Comparison of ENCODE assay signal across 8 cellular contexts in the genomic region with DNA sequence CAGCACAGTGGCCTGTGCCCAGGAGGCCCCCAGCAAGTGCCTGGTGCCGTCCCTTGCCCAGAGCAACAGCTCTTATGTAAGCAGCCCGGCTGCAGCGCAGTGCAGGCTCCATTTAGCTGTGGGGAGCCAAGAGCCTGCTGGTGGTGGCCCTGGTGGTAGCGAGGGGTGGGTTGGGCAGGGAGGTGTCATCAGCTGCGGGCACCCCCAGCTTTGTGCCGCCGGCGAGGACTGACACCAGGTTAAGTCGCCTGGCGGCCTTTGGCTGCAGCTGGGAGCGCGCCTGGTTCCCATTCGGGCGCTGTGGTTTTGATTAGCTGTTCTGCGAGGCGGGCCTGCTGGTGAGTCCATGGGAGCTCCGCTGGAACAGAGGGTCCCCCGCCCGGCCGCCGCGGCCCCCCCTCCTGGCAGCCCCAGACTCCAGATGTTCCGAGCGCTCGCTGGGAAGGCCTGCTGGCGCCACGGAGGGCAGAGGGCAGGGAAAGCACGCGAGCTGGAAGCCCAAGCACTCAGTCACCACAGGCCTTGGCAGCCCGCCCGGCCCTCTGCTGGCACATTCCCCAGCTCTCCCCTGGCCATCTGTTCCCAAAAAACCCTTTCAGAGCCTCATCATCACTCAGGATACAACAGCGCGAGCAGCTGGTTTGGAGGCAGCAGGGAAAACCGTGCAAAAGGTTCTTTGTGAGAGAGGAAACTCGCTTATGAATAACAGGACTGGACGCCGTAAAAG. TPM values are rescaled to one million over a fixed set of nuclear protein-coding genes. Genes with fewer than 3 reads are reported as not detected.
DNase-seq lines count a peak whose midpoint lies in the region; ATAC-seq and TF ChIP-seq lines count a peak whose summit lies in the region.

No MANE protein-coding gene starts in this region.

- H3K36me3 ChIP-seq in MG63: peaks cover 81% of the 10 kb centered on the region

- ATAC-seq in GM18858 (IDR thresholded peaks at IDR 0.05; ENCODE audit: unreplicated experiment): no peak
- ATAC-seq in activated T-cell treated with anti-CD3 and anti-CD28 coated beads, Interleukin-2, amount 50 U/mL, for 4 hours: no peak

- H3K27me3 ChIP-seq in MG63: no peaks in the 10 kb centered on the region

- H3K36me3 Mint-ChIP-seq in neural crest cell (ENCODE audit: low read depth): no peaks in the 10 kb centered on the region
- H3K36me3 Mint-ChIP-seq in activated T-cell treated with anti-CD3 and anti-CD28 coated beads, Interleukin-2, amount 50 U/mL, for 4 hours (ENCODE audit: insufficient read depth): no peaks in the 10 kb centered on the region

- peaks cover 47% of the 10 kb centered on the region for H3K4me1 Mint-ChIP-seq in neural crest cell
- peaks cover 2% of the 10 kb centered on the region for H3K4me1 Mint-ChIP-seq in activated T-cell treated with anti-CD3 and anti-CD28 coated beads, Interleukin-2, amount 50 U/mL, for 4 hours (ENCODE audit: low read depth)

- H3K9me3 ChIP-seq in MG63: no peaks in the 10 kb centered on the region

- no peaks in the 10 kb centered on the region for H3K9me3 Mint-ChIP-seq in neural crest cell
- no peaks in the 10 kb centered on the region for H3K9me3 Mint-ChIP-seq in activated T-cell treated with anti-CD3 and anti-CD28 coated beads, Interleukin-2, amount 50 U/mL, for 4 hours

- H3K4me3 Mint-ChIP-seq in neural crest cell: peak overlapping the region; percentile 58
- no peak overlapping the region for H3K4me3 Mint-ChIP-seq in activated T-cell treated with anti-CD3 and anti-CD28 coated beads, Interleukin-2, amount 50 U/mL, for 4 hours

- peak overlapping the region; percentile 2; the same call in 1 of the 2 replicates for H3K4me3 ChIP-seq in AG09309 (ENCODE audit: control insufficient read depth, low read depth, low read length)
- no peak overlapping the region for H3K4me3 ChIP-seq in MG63
- peak overlapping the region; percentile 48 for H3K4me3 ChIP-seq in fibroblast of villous mesenchyme (ENCODE audit: low read depth, low read length)

- DNase-seq in AG09309 (ENCODE audit: low read depth) (peak; percentile 99), MG63 (peak; percentile 99), SW 1271 (lab: John Stamatoyannopoulos, UW) (peak; percentile 87 to 96), fibroblast of villous mesenchyme (ENCODE audit: low read depth) (peak; percentile 100), neural crest cell (ENCODE audit: low read depth, low spot score) (peak; percentile 49), activated gamma-delta T cell treated with Interleukin-2 at 50 U/mL for 16 hours (no peak)
- DNase-seq in activated T-cell treated with anti-CD3 and anti-CD28 coated beads, Interleukin-2, amount 50 U/mL, for 4 hours: no peak

- peak overlapping the region; percentile 95 for H3K27ac Mint-ChIP-seq in neural crest cell (ENCODE audit: unreplicated experiment)

- H3K27me3 Mint-ChIP-seq in neural crest cell (ENCODE audit: low read depth): no peaks in the 10 kb centered on the region
- H3K27me3 Mint-ChIP-seq in activated T-cell treated with anti-CD3 and anti-CD28 coated beads, Interleukin-2, amount 50 U/mL, for 4 hours (ENCODE audit: low read depth): peaks cover 41% of the 10 kb centered on the region

- TF ChIP-seq CTCF in AG09309 (IDR thresholded peaks at IDR 0.05; ENCODE audit: control insufficient read depth, insufficient read depth, low read depth, low read length, missing control alignments) (peak; percentile 31), fibroblast of villous mesenchyme (IDR thresholded peaks at IDR 0.05; ENCODE audit: insufficient read depth, low read depth, low read length) (peak; percentile 34), neural crest cell (conservative IDR thresholded peaks at IDR 0.05) (no peak)

RNA-seq across cellular contexts. Expression of a gene that starts 18.4 kb away (rescaled TPM):
- 43.5 and 59.1 TPM in 2 replicates for total RNA-seq in MG63 (2014; rRNA removed; shearing (Covaris generic); ENCODE audit: low replicate concordance)
- total RNA-seq in fibroblast of villous mesenchyme (6.8 and 9.1 TPM in 2 replicates), neural crest cell (6.9 and 7.7 TPM in 2 replicates)
- total RNA-seq in activated T-cell treated with anti-CD3 and anti-CD28 coated beads, Interleukin-2, amount 50 U/mL, for 4 hours: not detected

Comparison
In these comparisons a context has a peak if more than half of its experiments do, and no peak if none do; other contexts are left out.
1. DNase-seq: peak in AG09309 (single experiment), MG63 (single experiment), SW 1271 (2 of 2), fibroblast of villous mesenchyme (single experiment) and neural crest cell (single experiment); none in activated T-cell treated with anti-CD3 and anti-CD28 coated beads, Interleukin-2, amount 50 U/mL, for 4 hours (single experiment) and activated gamma-delta T cell treated with Interleukin-2 at 50 U/mL for 16 hours (single experiment).